In genomic region chr7:12729112-12729511, GRCh38 we compare ENCODE assay signal across 8 cellular contexts. TPM values are rescaled to one million over a fixed set of nuclear protein-coding genes. Genes with fewer than 3 reads are reported as not detected.
DNase-seq lines count a peak whose midpoint lies in the region; ATAC-seq and TF ChIP-seq lines count a peak whose summit lies in the region.
"Had no signal": no experiment of that assay in that cellular context is flagged by ENCODE, and none has a peak within 500 bp of the region (broad histone marks: within the 10 kb centered on the region; RNA-seq: fewer than 3 reads in every experiment).

No MANE protein-coding gene starts in this region.

- no peaks in the 10 kb centered on the region for H3K9me3 Mint-ChIP-seq in Caco-2 (ENCODE audit: unreplicated experiment)

- BruUV-seq in Caco-2 (replicated peaks; lab: Mats Ljungman, UMichigan) = no TSS peak

- H3K4me2 ChIP-seq in skeletal muscle satellite cell (ENCODE audit: low read length) = peak overlapping the region; percentile 0

- DNase-seq in M059J (ENCODE audit: low read depth) (peak; percentile 57), RWPE2 (ENCODE audit: low spot score) (no peak), Right ventricle myocardium superior (peak; percentile 87), SKM-1 treated with dmso at 0.1 percent for 144 hours (lab: John Stamatoyannopoulos, UW; ENCODE audit: unreplicated experiment) (no peak), Caco-2 (no peak)

- H3K27me3 ChIP-seq in RWPE2 (ENCODE audit: insufficient read depth, poor library complexity, severe bottlenecking) (no peaks in the 10 kb centered on the region), skeletal muscle satellite cell (ENCODE audit: control insufficient read depth, insufficient read depth, low read length) (no peaks in the 10 kb centered on the region), Caco-2 (replicated peaks; ENCODE audit: control insufficient read depth, insufficient read depth, low read length) (no peaks in the 10 kb centered on the region)
- H3K27me3 ChIP-seq: suprapubic skin had no signal

- intact Hi-C loops in Right ventricle myocardium superior (cut with DNase I) = loop anchor here (5.0 kb wide), 1 partner anchor 42 kb away; the partner anchor contains the start of gene ARL4A
- intact Hi-C loops in Caco-2 (cut with micrococcal nuclease; ENCODE audit: unreplicated experiment) = no loop called here

- H3K36me3 ChIP-seq in RWPE2 (ENCODE audit: low read depth) = no peaks in the 10 kb centered on the region
- no peaks in the 10 kb centered on the region for H3K36me3 ChIP-seq in skeletal muscle satellite cell (ENCODE audit: insufficient read depth, low read length)
- H3K36me3 ChIP-seq in Caco-2 (ENCODE audit: control insufficient read depth, insufficient read depth, low read length) = no peaks in the 10 kb centered on the region
- H3K36me3 ChIP-seq: suprapubic skin had no signal

- H3K4me1 ChIP-seq in RWPE2 (ENCODE audit: insufficient read depth, poor library complexity, severe bottlenecking) = peaks cover 15% of the 10 kb centered on the region
- peaks cover 28% of the 10 kb centered on the region for H3K4me1 ChIP-seq in skeletal muscle satellite cell (ENCODE audit: control insufficient read depth, insufficient read depth, low read length)
- no peaks in the 10 kb centered on the region for H3K4me1 ChIP-seq in Caco-2

- CTCF ChIA-PET in Caco-2 (lab: Charles Lee) = no interaction called here

- H3K9ac ChIP-seq in skeletal muscle satellite cell (ENCODE audit: low read depth, low read length) = no peak overlapping the region

- peak; percentile 66 for ATAC-seq in RWPE2 (ENCODE audit: low read depth)
- peak; percentile 84 for ATAC-seq in Right ventricle myocardium superior (ENCODE audit: poor library complexity)
- ATAC-seq in GM18907 (IDR thresholded peaks at IDR 0.05; ENCODE audit: unreplicated experiment) = no peak

- POLR2A ChIA-PET in Caco-2 (lab: Charles Lee) = no interaction called here

- no peaks in the 10 kb centered on the region for H3K27me3 Mint-ChIP-seq in Caco-2 (ENCODE audit: insufficient read depth, unreplicated experiment)

- H3K4me3 ChIP-seq in RWPE2 (ENCODE audit: severe bottlenecking) (no peak overlapping the region), skeletal muscle satellite cell (ENCODE audit: low read length) (no peak overlapping the region), Caco-2 (ENCODE audit: low read depth, low read length) (no peak overlapping the region)
- H3K4me3 ChIP-seq: suprapubic skin had no signal

- H3K27ac Mint-ChIP-seq in Caco-2 (ENCODE audit: unreplicated experiment) = no peak overlapping the region

- no peaks in the 10 kb centered on the region for H3K36me3 Mint-ChIP-seq in Caco-2 (ENCODE audit: insufficient read depth, unreplicated experiment)

- H3K4me3 Mint-ChIP-seq in Caco-2 (ENCODE audit: unreplicated experiment) = no peak overlapping the region

- no peak for TF ChIP-seq CTCF in RWPE2 (IDR thresholded peaks at IDR 0.05; ENCODE audit: poor library complexity, severe bottlenecking)
- no peak for TF ChIP-seq CTCF in Caco-2 (IDR thresholded peaks at IDR 0.05; ENCODE audit: insufficient read depth in 1 of 2, low read depth in 1 of 2, low read length in 1 of 2, severe bottlenecking in 1 of 2, unreplicated experiment in 1 of 2)

- peaks cover 6% of the 10 kb centered on the region for H3K4me1 Mint-ChIP-seq in Caco-2 (ENCODE audit: low read depth, unreplicated experiment)

- no peaks in the 10 kb centered on the region for H3K9me3 ChIP-seq in RWPE2 (ENCODE audit: severe bottlenecking)
- no peaks in the 10 kb centered on the region for H3K9me3 ChIP-seq in skeletal muscle satellite cell (replicated peaks; ENCODE audit: low read length)
- H3K9me3 ChIP-seq in Caco-2 = no peaks in the 10 kb centered on the region
- H3K9me3 ChIP-seq: suprapubic skin had no signal

- no peak overlapping the region for H3K27ac ChIP-seq in RWPE2 (ENCODE audit: poor library complexity, severe bottlenecking)
- H3K27ac ChIP-seq: suprapubic skin had no signal

RNA-seq across cellular contexts. Expression of gene ARL4A, which starts 41.7 kb away (rescaled TPM):
- 31.7 and 44.5 TPM in 2 replicates for total RNA-seq in M059J (2014; rRNA removed; shearing (Covaris generic))
- 10.9 TPM for total RNA-seq in Right ventricle myocardium superior
- total RNA-seq in skeletal muscle satellite cell (2012; rRNA removed) = 22.9 and 31.4 TPM in 2 replicates
- 40.6 and 42.5 TPM in 2 replicates for total RNA-seq in Caco-2 (2022)

Comparison
In these comparisons a context has a peak if more than half of its experiments do, and no peak if none do; other contexts are left out.
1. DNase-seq: peak in M059J (single experiment) and Right ventricle myocardium superior (single experiment); none in RWPE2 (single experiment), SKM-1 treated with dmso at 0.1 percent for 144 hours (single experiment) and Caco-2 (0 of 2).